8 cellular contexts compared by ENCODE assay signal in genomic region chr2:99140056-99140859, GRCh38. TPM values are rescaled to one million over a fixed set of nuclear protein-coding genes. Genes with fewer than 3 reads are reported as not detected.
DNase-seq lines count a peak whose midpoint lies in the region; ATAC-seq and TF ChIP-seq lines count a peak whose summit lies in the region.

No MANE protein-coding gene starts in this region.

- H3K27me3 ChIP-seq in adrenal gland (no peaks in the 10 kb centered on the region), testis (no peaks in the 10 kb centered on the region)

- peaks cover 7% of the 10 kb centered on the region for H3K27me3 Mint-ChIP-seq in activated CD4-positive, alpha-beta T cell treated with anti-CD3 and anti-CD28 coated beads, Interleukin-2, amount 10 ng/mL, durations not matched to agents 7 days and 5 days

- H3K36me3 ChIP-seq in adrenal gland (replicated peaks in 1 of 2), result no peaks in the 10 kb centered on the region
- no peaks in the 10 kb centered on the region for H3K36me3 ChIP-seq in testis (ENCODE audit: low read depth, missing control alignments)

- H3K27ac ChIP-seq in adrenal gland (peak overlapping the region; percentile 76 to 88 (median 79)), testis (peak overlapping the region; percentile 86)

- DNase-seq in activated CD4-positive, alpha-beta T cell treated with anti-CD3 and anti-CD28 coated beads, Interleukin-2, amount 10 ng/mL, durations not matched to agents 7 days and 5 days, result no peak
- no peak for DNase-seq in activated CD4-positive, alpha-beta T cell treated with anti-CD3 and anti-CD28 coated beads for 1 hour
- DNase-seq in adrenal gland (no peak), kidney glomerular epithelial cell (lab: John Stamatoyannopoulos, UW) (peak; percentile 63), testis (no peak)
- DNase-seq in activated CD8-positive, alpha-beta memory T cell treated with anti-CD3 and anti-CD28 coated beads for 24 hours, result no peak

- peak overlapping the region; percentile 96 for H3K27ac Mint-ChIP-seq in activated CD4-positive, alpha-beta T cell treated with anti-CD3 and anti-CD28 coated beads, Interleukin-2, amount 10 ng/mL, durations not matched to agents 7 days and 5 days

- H3K9me3 Mint-ChIP-seq in activated CD4-positive, alpha-beta T cell treated with anti-CD3 and anti-CD28 coated beads, Interleukin-2, amount 10 ng/mL, durations not matched to agents 7 days and 5 days, result no peaks in the 10 kb centered on the region

- intact Hi-C loops in adrenal gland (cut with DNase I), result no loop called here
- intact Hi-C loops in testis (cut with DNase I; ENCODE audit: low total_unique reads), result no loop called here

- TF ChIP-seq POLR2A in adrenal gland (IDR thresholded peaks at IDR 0.05), result no peak
- no peak for TF ChIP-seq POLR2A in testis (IDR thresholded peaks at IDR 0.05)

- H3K9me3 ChIP-seq in adrenal gland (replicated peaks in 1 of 3) (no peaks in the 10 kb centered on the region), testis (no peaks in the 10 kb centered on the region)

- peaks cover 24% of the 10 kb centered on the region for H3K4me1 Mint-ChIP-seq in activated CD4-positive, alpha-beta T cell treated with anti-CD3 and anti-CD28 coated beads, Interleukin-2, amount 10 ng/mL, durations not matched to agents 7 days and 5 days

- peaks cover 3% of the 10 kb centered on the region for H3K36me3 Mint-ChIP-seq in activated CD4-positive, alpha-beta T cell treated with anti-CD3 and anti-CD28 coated beads, Interleukin-2, amount 10 ng/mL, durations not matched to agents 7 days and 5 days (ENCODE audit: low read depth)

- H3K4me3 ChIP-seq in adrenal gland (peak overlapping the region; percentile 35 to 87 (median 74)), testis (peak overlapping the region; percentile 72 to 94)

- WGBS in adrenal gland, 4 donors, result 25 to 26% (median 26%) methylated on average over 17 of the region's 17 CpGs
- 19% methylated on average over 16 to 17 of the region's 17 CpGs for WGBS in testis, 2 donors

- peak overlapping the region; percentile 97 for H3K4me3 Mint-ChIP-seq in activated CD4-positive, alpha-beta T cell treated with anti-CD3 and anti-CD28 coated beads, Interleukin-2, amount 10 ng/mL, durations not matched to agents 7 days and 5 days

- TF ChIP-seq CTCF in adrenal gland (IDR thresholded peaks at IDR 0.05), result no peak
- no peak for TF ChIP-seq CTCF in testis (IDR thresholded peaks at IDR 0.05)

- peaks cover 6 to 10% of the 10 kb centered on the region in 2 donors for H3K4me1 ChIP-seq in adrenal gland (replicated peaks in 1 of 2)
- H3K4me1 ChIP-seq in testis, result peaks cover 3% of the 10 kb centered on the region

- ATAC-seq in HG03135 (IDR thresholded peaks at IDR 0.05; ENCODE audit: unreplicated experiment) (no peak), HG02623 (IDR thresholded peaks at IDR 0.05; ENCODE audit: unreplicated experiment) (no peak)

- CTCF ChIA-PET in activated CD4-positive, alpha-beta T cell treated with anti-CD3 and anti-CD28 coated beads, Interleukin-2, amount 10 ng/mL, durations not matched to agents 7 days and 5 days (lab: Charles Lee), result interaction anchor here (1.7 kb wide), 1 partner anchor 15 kb away, joined by 5 read pairs; the partner anchor contains the start of genes LIPT1 and TSGA10

- POLR2A ChIA-PET in activated CD4-positive, alpha-beta T cell treated with anti-CD3 and anti-CD28 coated beads, Interleukin-2, amount 10 ng/mL, durations not matched to agents 7 days and 5 days (lab: Charles Lee), result interaction anchor here (1.0 kb wide), 1 partner anchor 15 kb away, joined by 3 read pairs; the partner anchor contains the start of genes LIPT1 and TSGA10

RNA-seq across cellular contexts. Expression of gene C2orf15, which starts 1.2 kb away (rescaled TPM):
- total RNA-seq in activated CD4-positive, alpha-beta T cell treated with anti-CD3 and anti-CD28 coated beads, Interleukin-2, amount 10 ng/mL, durations not matched to agents 7 days and 5 days, result 1 to 10 TPM in 1 of 2 experiments, under 1 TPM in 1; 0.72 to 1.2 TPM
- 1 to 10 TPM in 4 of 8 donors, under 1 TPM in 3, not detected in 1; 0.35 to 2.2 (median 1.1) TPM for total RNA-seq in adrenal gland
- 1 to 10 TPM in 1 of 3 donors, under 1 TPM in 2; 0.44 to 1.3 (median 0.88) TPM for polyA plus RNA-seq in adrenal gland
- 1 to 10 TPM; 1.7 to 3.1 TPM for total RNA-seq in testis
- polyA plus RNA-seq in testis (ENCODE audit: insufficient read depth, low read depth, low replicate concordance), result 2.1 TPM

RNA-seq across cellular contexts. Expression of gene TSGA10, which starts 14.5 kb away (rescaled TPM):
- total RNA-seq in activated CD4-positive, alpha-beta T cell treated with anti-CD3 and anti-CD28 coated beads, Interleukin-2, amount 10 ng/mL, durations not matched to agents 7 days and 5 days, result 1 to 10 TPM; 6.6 to 8.1 TPM
- total RNA-seq in adrenal gland (10 to 100 TPM in 1 of 8 donors, 1 to 10 TPM in 7; 2.3 to 24.1 (median 7.5) TPM), testis (100 to 1,000 TPM in 1 of 2 donors, 10 to 100 TPM in 1; 42.4 to 110 TPM)
- polyA plus RNA-seq in adrenal gland (1 to 10 TPM; 3.0 to 5.0 (median 4.4) TPM), testis (ENCODE audit: insufficient read depth, low read depth, low replicate concordance) (85.6 TPM)

RNA-seq across cellular contexts. Expression of gene LIPT1, which starts 14.5 kb away (rescaled TPM):
- 1 to 10 TPM; 8.5 to 9.9 TPM for total RNA-seq in activated CD4-positive, alpha-beta T cell treated with anti-CD3 and anti-CD28 coated beads, Interleukin-2, amount 10 ng/mL, durations not matched to agents 7 days and 5 days
- total RNA-seq in adrenal gland, result 10 to 100 TPM in 2 of 8 donors, 1 to 10 TPM in 6; 4.4 to 11.4 (median 8.9) TPM
- 10 to 100 TPM; 12.6 to 14.7 (median 14.1) TPM for polyA plus RNA-seq in adrenal gland
- total RNA-seq in testis, result 10 to 100 TPM; 12.8 to 14.1 TPM
- polyA plus RNA-seq in testis (ENCODE audit: insufficient read depth, low read depth, low replicate concordance), result 23.2 TPM

RNA-seq across cellular contexts. Expression of gene MITD1, which starts 40.6 kb away (rescaled TPM):
- total RNA-seq in activated CD4-positive, alpha-beta T cell treated with anti-CD3 and anti-CD28 coated beads, Interleukin-2, amount 10 ng/mL, durations not matched to agents 7 days and 5 days, result 10 to 100 TPM; 59.2 to 68.0 TPM
- total RNA-seq in adrenal gland (10 to 100 TPM; 14.4 to 36.9 (median 23.0) TPM), testis (10 to 100 TPM; 17.8 to 24.7 TPM)
- polyA plus RNA-seq in adrenal gland (10 to 100 TPM; 42.7 to 70.1 (median 51.1) TPM), testis (ENCODE audit: insufficient read depth, low read depth, low replicate concordance) (12.5 TPM)

RNA-seq across cellular contexts. Expression of gene MRPL30, which starts 40.7 kb away (rescaled TPM):
- total RNA-seq in activated CD4-positive, alpha-beta T cell treated with anti-CD3 and anti-CD28 coated beads, Interleukin-2, amount 10 ng/mL, durations not matched to agents 7 days and 5 days, result 10 to 100 TPM; 22.6 to 23.9 TPM
- total RNA-seq in adrenal gland (10 to 100 TPM; 25.4 to 38.1 (median 30.5) TPM), testis (10 to 100 TPM; 19.1 to 26.3 TPM)
- polyA plus RNA-seq in adrenal gland (10 to 100 TPM; 16.8 to 51.5 (median 17.4) TPM), testis (ENCODE audit: insufficient read depth, low read depth, low replicate concordance) (17.3 TPM)
